Comparison of ENCODE assay signal across 9 cellular contexts in genomic region chr1:193437785-193438184, GRCh38.
A peak's percentile ranks its signal among the peaks of the same experiment; 100 is the strongest.
DNase-seq lines count a peak whose midpoint lies in the region; ATAC-seq and TF ChIP-seq lines count a peak whose summit lies in the region.
"Had no signal": no experiment of that assay in that cellular context is flagged by ENCODE, and none has a peak within 500 bp of the region (broad histone marks: within the 10 kb centered on the region; RNA-seq: fewer than 3 reads in every experiment).

No MANE protein-coding gene starts in this region.

- peaks cover 21% of the 10 kb centered on the region for H3K9me3 Mint-ChIP-seq in activated CD8-positive, alpha-beta T cell treated with anti-CD3 and anti-CD28 coated beads for 36 hours
- H3K9me3 Mint-ChIP-seq in glutamatergic neuron (ENCODE audit: unreplicated experiment): peaks cover 4% of the 10 kb centered on the region

- peaks cover 19% of the 10 kb centered on the region for H3K36me3 Mint-ChIP-seq in activated CD8-positive, alpha-beta T cell treated with anti-CD3 and anti-CD28 coated beads for 36 hours (ENCODE audit: low read depth)
- H3K36me3 Mint-ChIP-seq in glutamatergic neuron (ENCODE audit: unreplicated experiment): peaks cover 15% of the 10 kb centered on the region

- no peak for TF ChIP-seq CTCF in activated CD8-positive, alpha-beta T cell treated with anti-CD3 and anti-CD28 coated beads for 36 hours (IDR thresholded peaks at IDR 0.05)
- no peak for TF ChIP-seq CTCF in glutamatergic neuron (IDR thresholded peaks at IDR 0.05; ENCODE audit: partially characterized antibody, unreplicated experiment)

- no peak for DNase-seq in activated CD8-positive, alpha-beta T cell treated with anti-CD3 and anti-CD28 coated beads for 36 hours
- DNase-seq in GOT3 (lab: John Stamatoyannopoulos, UW) (no peak), glutamatergic neuron (no peak)
- DNase-seq in stimulated activated naive CD4-positive, alpha-beta T cell treated with Interleukin-2 at 50 U/mL for 16 hours (lab: John Stamatoyannopoulos, UW): no peak
- DNase-seq in activated CD4-positive, alpha-beta T cell treated with anti-CD3 and anti-CD28 coated beads, Interleukin-2, amount 50 U/mL, for 4 hours: no peak

- H3K27me3 Mint-ChIP-seq in activated CD8-positive, alpha-beta T cell treated with anti-CD3 and anti-CD28 coated beads for 36 hours: no peaks in the 10 kb centered on the region
- no peaks in the 10 kb centered on the region for H3K27me3 Mint-ChIP-seq in glutamatergic neuron (ENCODE audit: unreplicated experiment)

- intact Hi-C loops in activated CD8-positive, alpha-beta T cell treated with anti-CD3 and anti-CD28 coated beads for 36 hours (cut with micrococcal nuclease): no loop called here

- no peak overlapping the region for H3K4me3 Mint-ChIP-seq in activated CD8-positive, alpha-beta T cell treated with anti-CD3 and anti-CD28 coated beads for 36 hours
- no peak overlapping the region for H3K4me3 Mint-ChIP-seq in glutamatergic neuron (ENCODE audit: unreplicated experiment)

- peaks cover 20% of the 10 kb centered on the region for H3K4me1 Mint-ChIP-seq in activated CD8-positive, alpha-beta T cell treated with anti-CD3 and anti-CD28 coated beads for 36 hours (ENCODE audit: low read depth)
- no peaks in the 10 kb centered on the region for H3K4me1 Mint-ChIP-seq in glutamatergic neuron (ENCODE audit: low read depth, unreplicated experiment)

- CTCF ChIA-PET in activated CD8-positive, alpha-beta T cell treated with anti-CD3 and anti-CD28 coated beads for 36 hours (lab: Charles Lee): no interaction called here

- peak; percentile 93 for ATAC-seq in GM18498 (IDR thresholded peaks at IDR 0.05; ENCODE audit: unreplicated experiment)
- ATAC-seq in GM19463 (IDR thresholded peaks at IDR 0.05; ENCODE audit: unreplicated experiment): peak; percentile 85
- ATAC-seq in HG03039 (IDR thresholded peaks at IDR 0.05; ENCODE audit: unreplicated experiment): peak; percentile 87
- peak; percentile 55 for ATAC-seq in activated CD8-positive, alpha-beta T cell treated with anti-CD3 and anti-CD28 coated beads for 36 hours
- ATAC-seq: heart left ventricle had no signal

- POLR2A ChIA-PET in activated CD8-positive, alpha-beta T cell treated with anti-CD3 and anti-CD28 coated beads for 36 hours (lab: Charles Lee): no interaction called here

- peak overlapping the region; percentile 26 for H3K27ac Mint-ChIP-seq in activated CD8-positive, alpha-beta T cell treated with anti-CD3 and anti-CD28 coated beads for 36 hours
- no peak overlapping the region for H3K27ac Mint-ChIP-seq in glutamatergic neuron (ENCODE audit: unreplicated experiment)
